12 cellular contexts compared by ENCODE assay signal in the genomic region with DNA sequence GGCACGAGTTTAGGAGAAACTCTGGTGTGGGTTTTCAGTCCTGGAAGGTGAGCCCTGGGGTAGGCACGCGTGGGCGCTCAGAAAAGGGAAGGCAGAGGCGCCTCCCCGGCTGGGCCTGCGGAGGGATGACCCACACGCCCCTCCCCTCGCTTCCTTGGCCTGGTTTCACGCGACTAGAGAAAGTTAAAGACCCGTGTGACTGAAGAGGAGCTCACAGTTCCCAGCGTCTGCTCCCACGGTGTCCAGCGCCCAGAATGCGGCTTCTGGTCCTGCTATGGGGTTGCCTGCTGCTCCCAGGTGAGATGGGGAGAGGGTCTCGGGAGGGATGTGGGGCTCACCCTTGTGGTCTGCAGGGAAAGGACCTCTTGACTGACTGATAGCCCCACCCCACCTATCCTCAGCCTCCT. TPM values are rescaled to one million over a fixed set of nuclear protein-coding genes. Genes with fewer than 3 reads are reported as not detected.
A peak's percentile ranks its signal among the peaks of the same experiment; 100 is the strongest.
DNase-seq lines count a peak whose midpoint lies in the region; ATAC-seq, FAIRE-seq and TF ChIP-seq lines count a peak whose summit lies in the region.
"Had no signal": no experiment of that assay in that cellular context is flagged by ENCODE, and none has a peak within 500 bp of the region (broad histone marks: within the 10 kb centered on the region; RNA-seq: fewer than 3 reads in every experiment).

A gene with protein sequence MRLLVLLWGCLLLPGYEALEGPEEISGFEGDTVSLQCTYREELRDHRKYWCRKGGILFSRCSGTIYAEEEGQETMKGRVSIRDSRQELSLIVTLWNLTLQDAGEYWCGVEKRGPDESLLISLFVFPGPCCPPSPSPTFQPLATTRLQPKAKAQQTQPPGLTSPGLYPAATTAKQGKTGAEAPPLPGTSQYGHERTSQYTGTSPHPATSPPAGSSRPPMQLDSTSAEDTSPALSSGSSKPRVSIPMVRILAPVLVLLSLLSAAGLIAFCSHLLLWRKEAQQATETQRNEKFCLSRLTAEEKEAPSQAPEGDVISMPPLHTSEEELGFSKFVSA (plus strand): TSS at position 214 of the 407 bp plus-strand sequence. CDS start 41 bp downstream, at position 255.

- BruUV-seq in HCT116 (replicated peaks; lab: Mats Ljungman, UMichigan) (no TSS peak), K562 (replicated peaks; lab: Mats Ljungman, UMichigan) (no TSS peak)

- H3K27ac ChIP-seq in HCT116 (ENCODE audit: low read depth, low read length) (no peak within 1 kb of the TSS), K562 (ENCODE audit: extremely low read depth, low read depth, low read length) (no peak within 1 kb of the TSS), hepatocyte (no peak within 1 kb of the TSS)

- in situ Hi-C loops in K562 (cut with MboI), result no loop called here

- CTCF ChIA-PET in HCT116 (lab: Charles Lee), result interaction anchor here (0.7 to 2.1 kb wide), 20 partner anchors 8 to 155 kb away, joined by 3 to 15 read pairs (median 6); a partner anchor contains a TSS
- CTCF ChIA-PET in K562 (lab: Yijun Ruan, JAX; ENCODE audit: low intra/inter-chr PET ratio), result interaction anchor here (0.6 to 2.1 kb wide), 4 partner anchors 67 to 153 kb away, joined by 3 to 17 read pairs (median 6); no protein-coding TSS in a partner anchor

- no peak for DNase-seq in HCT116 (ENCODE audit: low read depth, low spot score)
- DNase-seq in K562 (ENCODE audit: extremely low read depth in 1 of 4, low spot score in 3 of 4), result no peak
- peak; percentile 51 for DNase-seq in iPS-NIHi7 (ENCODE audit: extremely low spot score)
- peak; percentile 24 for DNase-seq in retina
- DNase-seq in NCI-H748 treated with DMSO at 0.1 percent for 48 hours (lab: John Stamatoyannopoulos, UW), result no peak
- no peak for DNase-seq in hepatocyte (ENCODE audit: low spot score)
- no peak for DNase-seq in NCI-H1105 treated with DMSO at 0.1 percent for 48 hours (lab: John Stamatoyannopoulos, UW)

- TF ChIP-seq RAD21 in HCT116 (IDR thresholded peaks at IDR 0.05; ENCODE audit: low read depth) (no peak), K562 (CRISPR knock-in tag; conservative IDR thresholded peaks at IDR 0.05 in 1 of 2, IDR thresholded peaks at IDR 0.05 in 1 of 2) (no peak)

- FAIRE-seq in K562 (lab: Jason Lieb, UNC), result no peak

- intact Hi-C loops in HCT116 (cut with micrococcal nuclease), result loop anchor here (1.0 to 10.0 kb wide), 3 partner anchors 14 to 152 kb away; a partner anchor contains a TSS
- intact Hi-C loops in K562 (cut with micrococcal nuclease), result loop anchor here (2.0 to 10.0 kb wide), 2 partner anchors 68 to 152 kb away; a partner anchor contains a TSS

- H3K79me2 ChIP-seq in HCT116 (ENCODE audit: insufficient read depth, low read length) (no peaks in the 10 kb centered on the region), K562 (ENCODE audit: control insufficient read depth, insufficient read depth, low read length) (no peaks in the 10 kb centered on the region), hepatocyte (no peaks in the 10 kb centered on the region)

- no peak for TF ChIP-seq POLR2A in HCT116 (IDR thresholded peaks at IDR 0.05; ENCODE audit: borderline replicate concordance, extremely low read depth, insufficient read depth, insufficient read length)
- TF ChIP-seq POLR2A in K562 (conservative IDR thresholded peaks at IDR 0.05), result no peak

- H2AFZ ChIP-seq in HCT116 (ENCODE audit: low read depth, low read length, poor library complexity, severe bottlenecking) (peak within 1 kb of the TSS; percentile 92), K562 (ENCODE audit: low read depth, low read length) (peak within 1 kb of the TSS; percentile 58; the same call in 1 of the 2 replicates), hepatocyte (no peak within 1 kb of the TSS)

- H3K4me3 ChIP-seq in HCT116 (replicated peaks in 1 of 2; ENCODE audit: low read depth in 1 of 2, low read length in 2 of 2) (no peak within 1 kb of the TSS), K562 (no peak within 1 kb of the TSS), hepatocyte (no peak within 1 kb of the TSS)

- RAD21 ChIA-PET in HCT116 (lab: Charles Lee; ENCODE audit: low non-redundant PET in 1 of 2, low total read pairs in 2 of 2, uncharacterized antibody in 2 of 2, unreplicated experiment in 2 of 2), result interaction anchor here in 1 of 2 experiments (0.6 kb wide), 1 partner anchor 85 kb away, joined by 3 read pairs; no protein-coding TSS in a partner anchor

- H3K9ac ChIP-seq in HCT116 (ENCODE audit: low read length) (no peak within 1 kb of the TSS), K562 (ENCODE audit: insufficient read depth in 1 of 2, low read depth in 2 of 2, low read length in 2 of 2) (no peak within 1 kb of the TSS)

- no peak for TF ChIP-seq CTCF in HCT116 (IDR thresholded peaks at IDR 0.05 in 2 of 3, conservative IDR thresholded peaks at IDR 0.05 in 1 of 3; ENCODE audit: borderline replicate concordance in 1 of 3, insufficient read depth in 1 of 3, low read depth in 2 of 3, low read length in 2 of 3)
- no peak for TF ChIP-seq CTCF in K562 (IDR thresholded peaks at IDR 0.05 in 2 of 3, conservative IDR thresholded peaks at IDR 0.05 in 1 of 3; ENCODE audit: insufficient read depth in 2 of 3, low read depth in 1 of 3, low read length in 3 of 3)
- TF ChIP-seq CTCF in hepatocyte (IDR thresholded peaks at IDR 0.05; ENCODE audit: poor library complexity), result no peak

- H3K4me2 ChIP-seq in HCT116 (ENCODE audit: low read length), result peak within 1 kb of the TSS; percentile 23; the same call in 1 of the 2 replicates
- H3K4me2 ChIP-seq in K562 (ENCODE audit: insufficient read depth, low read length), result no peak within 1 kb of the TSS
- H3K4me2 ChIP-seq in hepatocyte, result no peak within 1 kb of the TSS

- no peak for ATAC-seq in HCT116
- ATAC-seq in K562, result no peak
- ATAC-seq in GM18498 (IDR thresholded peaks at IDR 0.05; ENCODE audit: unreplicated experiment), result no peak

- WGBS in K562 (ENCODE audit: insufficient coverage, low coverage, missing lambda C conversion rate), result 19% methylated on average over 13 of the region's 17 CpGs
- WGBS in hepatocyte (ENCODE audit: low lambda C conversion rate, missing lambda C conversion rate), result 53% methylated on average over 17 of the region's 17 CpGs

- H3K27me3 ChIP-seq in HCT116 (ENCODE audit: insufficient read depth, low read length), result no peaks in the 10 kb centered on the region
- H3K27me3 ChIP-seq in K562 (ENCODE audit: control insufficient read depth in 2 of 2, insufficient read depth in 2 of 2, low read length in 2 of 2), result peaks cover 14 to 28% of the 10 kb centered on the region in 2 experiments
- no peaks in the 10 kb centered on the region for H3K27me3 ChIP-seq in hepatocyte

- no peaks in the 10 kb centered on the region for H3K9me1 ChIP-seq in K562 (ENCODE audit: control insufficient read depth, insufficient read depth, low read length)

- no peaks in the 10 kb centered on the region for H3K9me3 ChIP-seq in HCT116 (ENCODE audit: control insufficient read depth in 1 of 2, insufficient read depth in 1 of 2, low read depth in 1 of 2, low read length in 2 of 2)
- no peaks in the 10 kb centered on the region for H3K9me3 ChIP-seq in K562 (replicated peaks; ENCODE audit: control insufficient read depth, insufficient read depth, low read depth, low read length)
- H3K9me3 ChIP-seq in hepatocyte (ENCODE audit: low read depth), result no peaks in the 10 kb centered on the region

- POLR2A ChIA-PET in HCT116 (lab: Charles Lee) (no interaction called here), K562 (lab: Yijun Ruan, JAX) (interaction anchor here (0.6 to 1.3 kb wide), 4 partner anchors 17 to 1196 kb away, joined by 3 to 5 read pairs (median 3); no protein-coding TSS in a partner anchor)

- H4K20me1 ChIP-seq in HCT116 (ENCODE audit: insufficient read depth), result no peaks in the 10 kb centered on the region
- H4K20me1 ChIP-seq in K562 (replicated peaks; ENCODE audit: control insufficient read depth, insufficient read depth, low read length), result no peaks in the 10 kb centered on the region
- H4K20me1 ChIP-seq in hepatocyte (ENCODE audit: insufficient read depth, poor library complexity, severe bottlenecking), result no peaks in the 10 kb centered on the region

- H3K9me2 ChIP-seq in HCT116 (ENCODE audit: insufficient read depth), result no peaks in the 10 kb centered on the region
- no peaks in the 10 kb centered on the region for H3K9me2 ChIP-seq in hepatocyte (replicated peaks; ENCODE audit: insufficient read depth)

- H3K4me1 ChIP-seq in HCT116 (ENCODE audit: control insufficient read depth in 1 of 2, insufficient read depth in 2 of 2, low read length in 2 of 2) (peaks cover 11 to 18% of the 10 kb centered on the region in 2 experiments), K562 (replicated peaks in 1 of 2; ENCODE audit: control insufficient read depth in 2 of 2, insufficient read depth in 2 of 2, low read length in 2 of 2) (peaks cover 6 to 15% of the 10 kb centered on the region in 2 experiments; a peak in 2 of 5 replicates), hepatocyte (ENCODE audit: insufficient read depth) (no peaks in the 10 kb centered on the region)

- TF ChIP-seq EP300 in K562 (IDR thresholded peaks at IDR 0.05; ENCODE audit: low read length), result no peak

- H3K36me3 ChIP-seq in HCT116 (ENCODE audit: control insufficient read depth in 1 of 2, insufficient read depth in 2 of 2, low read length in 2 of 2), result no peaks in the 10 kb centered on the region
- H3K36me3 ChIP-seq in K562 (ENCODE audit: control insufficient read depth, insufficient read depth, low read length), result no peaks in the 10 kb centered on the region
- H3K36me3 ChIP-seq in hepatocyte (replicated peaks; ENCODE audit: insufficient read depth, low read depth), result no peaks in the 10 kb centered on the region

TF ChIP-seq in HCT116, 20 proteins besides CTCF, POLR2A, EP300 and RAD21 (continues in another document):
- TF ChIP-seq SP1 (IDR thresholded peaks at IDR 0.05; ENCODE audit: low read depth), result no peak

TF ChIP-seq in K562, 482 proteins besides CTCF, POLR2A, EP300 and RAD21 (continues in another document):
- no peak for TF ChIP-seq ZNF551 (CRISPR knock-in tag; IDR thresholded peaks at IDR 0.05)

RNA-seq across cellular contexts. Expression of the gene that starts here (rescaled TPM):
- total RNA-seq in HCT116 (2021; ENCODE audit: unreplicated experiment), result not detected
- polyA plus RNA-seq in HCT116 (2012), result not detected in 2 replicates
- total RNA-seq in K562 (2011; cell fraction: chromatin; rRNA removed; ENCODE audit: low replicate concordance), result not detected in 2 replicates
- total RNA-seq in K562 (2011; cell fraction: nucleolus; rRNA removed), result not detected in 2 replicates
- not detected in 2 replicates for total RNA-seq in K562 (2011; cell fraction: nucleoplasm; rRNA removed)
- total RNA-seq in K562 (2014; rRNA removed), result not detected in 2 replicates
- not detected in 2 replicates for total RNA-seq in K562 (2014; rRNA removed; fragmentation: Illumina TruSeq; extraction: Trizol)
- total RNA-seq in K562 (2015; rRNA removed; fragmentation: Illumina TruSeq; extraction: Trizol), result not detected in 2 replicates
- total RNA-seq in K562 (2021), result not detected in 2 replicates
- polyA plus RNA-seq in K562 (2011; rRNA removed), result not detected in 2 replicates
- polyA plus RNA-seq in K562 (2011; cell fraction: cytosol; rRNA removed), result not detected in 2 replicates
- polyA plus RNA-seq in K562 (2011; cell fraction: nucleus; rRNA removed), result not detected in 2 replicates
- polyA plus RNA-seq in K562 (2012), result not detected in 2 replicates
- not detected in 2 replicates for polyA plus RNA-seq in K562 (2014; fragmentation: Illumina TruSeq; extraction: Trizol)
- not detected for polyA plus RNA-seq in K562 (2014; fragmentation: Nextera tagmentation; extraction: Ambion mirVana)
- polyA plus RNA-seq in K562 (2014; rRNA removed), result not detected in 2 replicates
- not detected in 2 replicates for polyA minus RNA-seq in K562 (2011; rRNA and poly(A)+ RNA removed)
- polyA minus RNA-seq in K562 (2011; cell fraction: cytosol; rRNA and poly(A)+ RNA removed), result not detected in 2 replicates
- polyA minus RNA-seq in K562 (2011; cell fraction: nucleus; rRNA and poly(A)+ RNA removed), result not detected in 2 replicates
- total RNA-seq in hepatocyte, result not detected in 2 replicates
- polyA plus RNA-seq in hepatocyte, result not detected in 2 replicates
- total RNA-seq: activated CD4-positive, alpha-beta memory T cell treated with anti-CD3 and anti-CD28 coated beads for 36 hours; CD4-positive, alpha-beta memory T cell; endothelial cell of umbilical vein; renal cortical epithelial cell had no signal
- polyA plus RNA-seq: CD4-positive, alpha-beta memory T cell; endothelial cell of umbilical vein had no signal

Comparison
In these comparisons a context has a peak if more than half of its experiments do, and no peak if none do; other contexts are left out.
1. DNase-seq: peak in iPS-NIHi7 (single experiment) and retina (single experiment); none in HCT116 (single experiment), K562 (0 of 4), NCI-H748 treated with DMSO at 0.1 percent for 48 hours (single experiment), hepatocyte (single experiment) and NCI-H1105 treated with DMSO at 0.1 percent for 48 hours (single experiment).